Comparison of ENCODE assay signal across 8 cellular contexts in the genomic region with DNA sequence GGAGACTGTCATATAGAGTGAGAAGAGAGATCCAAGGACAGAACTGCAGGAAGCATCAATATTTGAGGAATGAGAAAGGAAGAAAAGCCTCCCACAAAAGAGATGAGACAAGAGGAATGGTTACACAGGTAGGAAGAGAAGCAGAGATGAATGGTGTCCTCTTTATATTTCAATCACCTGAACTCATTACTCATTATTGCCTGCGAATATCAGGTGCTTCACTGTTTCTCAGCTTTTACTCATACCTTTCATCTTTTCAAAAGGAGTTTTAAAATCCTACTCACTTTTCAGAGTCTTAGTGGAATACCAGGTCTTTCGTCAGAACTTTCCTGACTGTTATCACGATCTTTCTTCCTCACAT. TPM values are rescaled to one million over a fixed set of nuclear protein-coding genes. Genes with fewer than 3 reads are reported as not detected.
DNase-seq lines count a peak whose midpoint lies in the region; ATAC-seq and TF ChIP-seq lines count a peak whose summit lies in the region.

No MANE protein-coding gene starts in this region.

- no peak for TF ChIP-seq POLR2A in ovary (IDR thresholded peaks at IDR 0.05)

- H3K4me3 ChIP-seq in coronary artery (peak overlapping the region; percentile 66), ovary (peak overlapping the region; percentile 43)

- no peak for TF ChIP-seq EP300 in ovary (IDR thresholded peaks at IDR 0.05)

- ATAC-seq in HG03354 (IDR thresholded peaks at IDR 0.05; ENCODE audit: poor library complexity, severe bottlenecking, unreplicated experiment), result peak; percentile 27

- 23 to 48% (median 27%) methylated on average over 3 of the region's 3 CpGs for WGBS in ovary, 3 donors

- peaks cover 15% of the 10 kb centered on the region for H3K27me3 Mint-ChIP-seq in activated CD4-positive, alpha-beta T cell treated with anti-CD3 and anti-CD28 coated beads, Interleukin-2, amount 10 ng/mL, durations not matched to agents 24 days and 14 days

- DNase-seq in activated CD4-positive, alpha-beta T cell treated with anti-CD3 and anti-CD28 coated beads, Interleukin-2, amount 10 ng/mL, durations not matched to agents 24 days and 14 days, result no peak
- DNase-seq in activated CD4-positive, alpha-beta T cell treated with anti-CD3 and anti-CD28 coated beads for 4 hours, result no peak
- DNase-seq in coronary artery (ENCODE audit: low spot score), result no peak
- no peak for DNase-seq in ovary
- DNase-seq in OCI-M2 (lab: John Stamatoyannopoulos, UW; ENCODE audit: unreplicated experiment), result no peak
- no peak for DNase-seq in NCI-H510A treated with DMSO at 0.1 percent for 48 hours (lab: John Stamatoyannopoulos, UW)
- no peak for DNase-seq in stimulated activated CD4-positive, alpha-beta T cell treated with anti-CD3 and anti-CD28 coated beads, Interleukin-2, amount 100 ng/mL, for 48 hours

- H3K27ac Mint-ChIP-seq in activated CD4-positive, alpha-beta T cell treated with anti-CD3 and anti-CD28 coated beads, Interleukin-2, amount 10 ng/mL, durations not matched to agents 24 days and 14 days, result peak overlapping the region; percentile 94

- no peak for TF ChIP-seq CTCF in coronary artery (IDR thresholded peaks at IDR 0.05)
- TF ChIP-seq CTCF in ovary (IDR thresholded peaks at IDR 0.05), result no peak

- intact Hi-C loops in activated CD4-positive, alpha-beta T cell treated with anti-CD3 and anti-CD28 coated beads, Interleukin-2, amount 10 ng/mL, durations not matched to agents 24 days and 14 days (cut with micrococcal nuclease), result loop anchor here (1.0 kb wide), 1 partner anchor 14 kb away; a partner anchor contains a TSS
- intact Hi-C loops in ovary (cut with DNase I), result no loop called here

- H3K27ac ChIP-seq in coronary artery (no peak overlapping the region), ovary (no peak overlapping the region)

- H3K9me3 Mint-ChIP-seq in activated CD4-positive, alpha-beta T cell treated with anti-CD3 and anti-CD28 coated beads, Interleukin-2, amount 10 ng/mL, durations not matched to agents 24 days and 14 days, result peaks cover 5% of the 10 kb centered on the region

- peak overlapping the region; percentile 87 for H3K4me3 Mint-ChIP-seq in activated CD4-positive, alpha-beta T cell treated with anti-CD3 and anti-CD28 coated beads, Interleukin-2, amount 10 ng/mL, durations not matched to agents 24 days and 14 days

- H3K4me1 ChIP-seq in ovary (ENCODE audit: insufficient read depth), result peaks cover 2% of the 10 kb centered on the region

- no peaks in the 10 kb centered on the region for H3K27me3 ChIP-seq in ovary

- peaks cover 23% of the 10 kb centered on the region for H3K4me1 Mint-ChIP-seq in activated CD4-positive, alpha-beta T cell treated with anti-CD3 and anti-CD28 coated beads, Interleukin-2, amount 10 ng/mL, durations not matched to agents 24 days and 14 days

- H3K36me3 ChIP-seq in ovary, result no peaks in the 10 kb centered on the region

- H3K36me3 Mint-ChIP-seq in activated CD4-positive, alpha-beta T cell treated with anti-CD3 and anti-CD28 coated beads, Interleukin-2, amount 10 ng/mL, durations not matched to agents 24 days and 14 days (ENCODE audit: low read depth), result peaks cover 12% of the 10 kb centered on the region

- no peaks in the 10 kb centered on the region for H3K9me3 ChIP-seq in ovary

RNA-seq across cellular contexts. Expression of a gene that starts 14.9 kb away (rescaled TPM):
- total RNA-seq in activated CD4-positive, alpha-beta T cell treated with anti-CD3 and anti-CD28 coated beads, Interleukin-2, amount 10 ng/mL, durations not matched to agents 24 days and 14 days, result 43.9 and 45.3 TPM in 2 replicates
- total RNA-seq in ovary, result 10 to 100 TPM; 25.2 to 53.0 (median 39.5) TPM
- 10 to 100 TPM; 15.4 to 36.4 TPM for polyA plus RNA-seq in ovary

RNA-seq across cellular contexts. Expression of a gene that starts 37.9 kb away (rescaled TPM):
- total RNA-seq in activated CD4-positive, alpha-beta T cell treated with anti-CD3 and anti-CD28 coated beads, Interleukin-2, amount 10 ng/mL, durations not matched to agents 24 days and 14 days, result 0.14 and 0.16 TPM in 2 replicates
- total RNA-seq in ovary, result 100 to 1,000 TPM in 5 of 7 donors, 10 to 100 TPM in 2; 61.9 to 265 (median 165) TPM
- 100 to 1,000 TPM in 1 of 2 donors, 10 to 100 TPM in 1; 54.8 to 121 TPM for polyA plus RNA-seq in ovary

Comparison
In these comparisons a context has a peak if more than half of its experiments do, and no peak if none do; other contexts are left out.
1. RNA of a gene that starts 37.9 kb away (total RNA-seq): 61.9 to 265 TPM in ovary; 0.14 to 0.16 TPM in activated CD4-positive, alpha-beta T cell treated with anti-CD3 and anti-CD28 coated beads, Interleukin-2, amount 10 ng/mL, durations not matched to agents 24 days and 14 days; every median in the first group is over 10 times any median in the second.